Comparison of ENCODE assay signal across 10 cellular contexts in genomic region chr14:23617539-23617938, GRCh38. TPM values are rescaled to one million over a fixed set of nuclear protein-coding genes. Genes with fewer than 3 reads are reported as not detected.
"Had no signal": no experiment of that assay in that cellular context is flagged by ENCODE, and none has a peak within 500 bp of the region (broad histone marks: within the 10 kb centered on the region; RNA-seq: fewer than 3 reads in every experiment).

No MANE protein-coding gene starts in this region.

- H3K36me3 ChIP-seq: HAP-1 had no signal

- H3K4me3 ChIP-seq: GM23248, HAP-1, K562 had no signal

- H3K9me3 ChIP-seq: HAP-1 had no signal

- H3K4me1 ChIP-seq: HAP-1 had no signal

- ATAC-seq: HCT116, K562 had no signal

- H3K27ac Mint-ChIP-seq: HFFc6 had no signal

- H3K9ac ChIP-seq: GM23248 had no signal

- H3K9me3 Mint-ChIP-seq: HFFc6 had no signal

- H3K27ac ChIP-seq: GM23248, HL-60 had no signal

- H2AFZ ChIP-seq: GM23248 had no signal

- H3K4me3 Mint-ChIP-seq: HFFc6 had no signal

- DNase-seq: GM23248, GOT3, H7, HFFc6, IMR-90 had no signal

RNA-seq across cellular contexts. Expression of gene DHRS2, which starts 18.6 kb away (rescaled TPM):
- total RNA-seq: GM23248 had no signal
- polyA plus RNA-seq: GM23248 had no signal

RNA-seq across cellular contexts. Expression of gene JPH4, which starts 38.9 kb away (rescaled TPM):
- total RNA-seq: GM23248, H4, HFFc6, IMR-90 had no signal
- polyA plus RNA-seq: GM23248, IMR-90 had no signal
